Comparison of ENCODE assay signal across 12 cellular contexts in the genomic region with DNA sequence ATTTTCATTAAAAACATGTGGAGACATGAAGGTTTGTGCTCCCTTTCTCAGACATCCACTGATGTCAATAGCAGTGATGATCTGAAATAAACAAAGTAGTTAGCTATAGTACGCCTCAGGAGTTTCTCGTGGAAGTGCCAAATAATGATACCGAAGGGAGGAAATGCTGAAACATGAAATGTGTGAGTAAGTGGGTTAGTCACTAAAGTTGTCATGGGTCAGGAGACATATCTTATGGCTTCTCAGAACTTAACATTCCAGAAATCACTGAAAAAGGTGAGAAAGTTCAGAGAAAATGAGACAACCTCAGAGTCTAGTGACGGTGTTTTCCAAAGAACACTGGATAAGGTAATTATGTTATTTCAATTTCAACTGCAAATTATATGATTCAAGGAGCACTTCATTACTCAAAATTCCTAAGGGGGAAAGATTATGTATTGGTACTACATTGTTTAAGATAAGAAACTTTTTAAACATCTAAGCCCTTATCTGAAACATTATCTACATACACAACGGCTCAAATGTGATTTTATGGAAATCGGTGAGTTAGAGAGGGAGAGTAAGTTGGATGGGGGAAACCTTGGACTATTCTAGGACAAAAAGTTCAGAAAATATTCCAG. TPM values are rescaled to one million over a fixed set of nuclear protein-coding genes. Genes with fewer than 3 reads are reported as not detected.
DNase-seq lines count a peak whose midpoint lies in the region; ATAC-seq and TF ChIP-seq lines count a peak whose summit lies in the region.
"Had no signal": no experiment of that assay in that cellular context is flagged by ENCODE, and none has a peak within 500 bp of the region (broad histone marks: within the 10 kb centered on the region; RNA-seq: fewer than 3 reads in every experiment).

No MANE protein-coding gene starts in this region.

- H3K9me3 ChIP-seq in adipocyte (ENCODE audit: control insufficient read depth, low read length) = no peaks in the 10 kb centered on the region
- H3K9me3 ChIP-seq: Caco-2 had no signal

- no peak overlapping the region for H3K9ac ChIP-seq in adipocyte (ENCODE audit: low read length)
- H3K9ac ChIP-seq: neural progenitor cell had no signal

- H3K4me3 Mint-ChIP-seq in HFFc6 = peak overlapping the region; percentile 78
- H3K4me3 Mint-ChIP-seq: neural progenitor cell had no signal

- H3K4me1 ChIP-seq in adipocyte (ENCODE audit: control insufficient read depth, insufficient read depth, low read length) = peaks cover 35% of the 10 kb centered on the region

- no peaks in the 10 kb centered on the region; the same call in 1 of the 2 replicates for H3K27me3 Mint-ChIP-seq in HFFc6 (ENCODE audit: insufficient read depth)

- peaks cover 29% of the 10 kb centered on the region for H3K4me1 Mint-ChIP-seq in HFFc6 (ENCODE audit: low read depth)
- H3K4me1 Mint-ChIP-seq: neural progenitor cell had no signal

- no peaks in the 10 kb centered on the region for H3K36me3 Mint-ChIP-seq in HFFc6 (ENCODE audit: low read depth)
- H3K36me3 Mint-ChIP-seq: neural progenitor cell had no signal

- no peak overlapping the region for H3K4me3 ChIP-seq in AG10803 (ENCODE audit: low read length)
- peak overlapping the region; percentile 35 for H3K4me3 ChIP-seq in adipocyte (ENCODE audit: low read length)
- H3K4me3 ChIP-seq: neural progenitor cell had no signal

- no peaks in the 10 kb centered on the region for H3K27me3 ChIP-seq in adipocyte (replicated peaks; ENCODE audit: control insufficient read depth, insufficient read depth, low read length)
- H3K27me3 ChIP-seq: neural progenitor cell had no signal

- H3K27ac Mint-ChIP-seq in HFFc6 = peak overlapping the region; percentile 78
- H3K27ac Mint-ChIP-seq: neural progenitor cell had no signal

- no peak for ATAC-seq in GM21360 (IDR thresholded peaks at IDR 0.05; ENCODE audit: unreplicated experiment)
- ATAC-seq in GM21717 (IDR thresholded peaks at IDR 0.05; ENCODE audit: unreplicated experiment) = no peak
- ATAC-seq in HG03159 (IDR thresholded peaks at IDR 0.05; ENCODE audit: unreplicated experiment) = no peak

- no peaks in the 10 kb centered on the region for H3K9me3 Mint-ChIP-seq in HFFc6
- H3K9me3 Mint-ChIP-seq: neural progenitor cell had no signal

- DNase-seq in AG10803 (ENCODE audit: low read depth) (peak; percentile 53), HFFc6 (peak; percentile 68), adipocyte (ENCODE audit: low read depth) (peak; percentile 35), kidney glomerular epithelial cell (lab: John Stamatoyannopoulos, UW) (peak; percentile 95), HuH-7.5 (ENCODE audit: low spot score) (no peak)
- DNase-seq: amygdala, NCI-H524 had no signal

- no peak for TF ChIP-seq CTCF in AG10803 (conservative IDR thresholded peaks at IDR 0.05; ENCODE audit: low read length)
- no peak for TF ChIP-seq CTCF in HFFc6 (IDR thresholded peaks at IDR 0.05)

- H3K36me3 ChIP-seq in adipocyte (ENCODE audit: control insufficient read depth, insufficient read depth, low read length, severe bottlenecking) = no peaks in the 10 kb centered on the region
- H3K36me3 ChIP-seq: neural progenitor cell had no signal

RNA-seq across cellular contexts. Expression of a gene that starts 20.6 kb away (rescaled TPM):
- total RNA-seq in HFFc6 (2021; fragmentation: NEBNext Ultra II Directional; extraction: Animal tissue kit (Norgen Biotek cat#: 25700)) = 10 to 100 TPM; 13.2 to 29.8 (median 27.6) TPM
